In the genomic region with DNA sequence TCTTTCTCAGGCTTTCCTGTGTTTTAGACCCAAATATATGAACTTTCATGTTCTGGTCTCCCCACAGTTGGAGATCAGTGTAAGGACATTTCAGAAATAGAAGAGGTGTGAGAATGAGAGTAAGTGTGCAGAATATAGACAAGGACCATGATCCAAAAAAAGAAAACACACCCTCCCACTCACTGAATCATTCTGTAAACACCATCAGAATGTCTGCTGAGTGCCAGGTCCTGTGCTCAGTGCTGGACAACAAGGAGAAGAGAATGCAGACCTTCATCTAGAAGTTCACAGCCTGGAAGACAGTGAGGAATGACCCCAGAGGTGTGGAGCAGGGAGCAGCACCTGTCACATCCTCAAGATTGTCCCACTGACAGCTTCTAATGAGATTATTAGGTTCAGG, we compare ENCODE assay signal across 19 cellular contexts. TPM values are rescaled to one million over a fixed set of nuclear protein-coding genes. Genes with fewer than 3 reads are reported as not detected.
"Had no signal": no experiment of that assay in that cellular context is flagged by ENCODE, and none has a peak within 500 bp of the region (broad histone marks: within the 10 kb centered on the region; RNA-seq: fewer than 3 reads in every experiment).

No MANE protein-coding gene starts in this region.

- DNase-seq: activated CD4-positive, CD25-positive, alpha-beta regulatory T cell treated with anti-CD3 and anti-CD28 coated beads, Interleukin-2, amount 50 U/mL, for 72 hours; activated naive CD4-positive, alpha-beta T cell treated with Interleukin-2 at 50 U/mL for 16 hours; activated T-cell treated with anti-CD3 and anti-CD28 coated beads for 4 hours; anterior cingulate cortex; erythroblast; hippocampal formation; kidney; stimulated activated CD4-positive, alpha-beta T cell treated with anti-CD3 and anti-CD28 coated beads, Interleukin-12 subunit alpha, Interleukin-12 subunit beta, amount 100 ng/mL, for 4 hours; stimulated activated CD4-positive, alpha-beta T cell treated with anti-CD3 and anti-CD28 coated beads, Interleukin-2, amount 100 ng/mL, for 24 hours; stomach; T-cell; T1000 had no signal

- H3K27me3 ChIP-seq: stomach had no signal

- H3K4me3 Mint-ChIP-seq: nephron, T-cell had no signal

- H3K9me3 ChIP-seq: stomach had no signal

- H3K36me3 ChIP-seq: stomach had no signal

- H3K36me3 Mint-ChIP-seq: T-cell had no signal

- H3K4me3 ChIP-seq: stomach had no signal

- H3K4me1 Mint-ChIP-seq: T-cell had no signal

- H3K27ac Mint-ChIP-seq: T-cell had no signal

- H3K4me1 ChIP-seq: stomach had no signal

- H3K9me3 Mint-ChIP-seq: nephron had no signal

- H3K27ac ChIP-seq: stomach had no signal

RNA-seq across cellular contexts. Expression of gene SH3RF2, which starts 19.1 kb away (rescaled TPM):
- total RNA-seq: activated CD8-positive, alpha-beta memory T cell treated with anti-CD3 and anti-CD28 coated beads for 36 hours; dermis microvascular lymphatic vessel endothelial cell had no signal

RNA-seq across cellular contexts. Expression of gene GRXCR2, which starts 44.5 kb away (rescaled TPM):
- total RNA-seq: activated CD8-positive, alpha-beta memory T cell treated with anti-CD3 and anti-CD28 coated beads for 36 hours; chondrocyte; dermis microvascular lymphatic vessel endothelial cell; kidney; mesenteric fat pad; osteocyte; pulmonary artery endothelial cell; stomach; T-cell had no signal
- polyA plus RNA-seq: stomach had no signal
